21 cellular contexts compared by ENCODE assay signal in genomic region chr10:92892706-92893054, GRCh38. TPM values are rescaled to one million over a fixed set of nuclear protein-coding genes. Genes with fewer than 3 reads are reported as not detected.
DNase-seq lines count a peak whose midpoint lies in the region; ATAC-seq, FAIRE-seq and TF ChIP-seq lines count a peak whose summit lies in the region.
"Had no signal": no experiment of that assay in that cellular context is flagged by ENCODE, and none has a peak within 500 bp of the region (broad histone marks: within the 10 kb centered on the region; RNA-seq: fewer than 3 reads in every experiment).

No MANE protein-coding gene starts in this region.

- no peak overlapping the region for H2BK5ac ChIP-seq in H9 (ENCODE audit: insufficient read length, low read length)

- H3K27me3 Mint-ChIP-seq in H9 (ENCODE audit: low read depth) = no peaks in the 10 kb centered on the region
- H3K27me3 Mint-ChIP-seq: activated CD4-positive, alpha-beta T cell treated with anti-CD3 and anti-CD28 coated beads, Interleukin-2, amount 10 ng/mL, durations not matched to agents 7 days and 5 days; activated CD8-positive, alpha-beta memory T cell treated with anti-CD3 and anti-CD28 coated beads, Interleukin-2, amount 10 ng/mL, durations not matched to agents 7 days and 5 days; activated naive CD4-positive, alpha-beta T cell treated with anti-CD3 and anti-CD28 coated beads, Interleukin-2, amount 50 U/mL, for 24 hours; dendritic cell treated with granulocyte-macrophage colony-stimulating factor and Interleukin-4, amounts not matched to agents 40 ng/mL and 50 ng/mL, for 4 days; naive B cell had no signal

- H3K23ac ChIP-seq in H9 (ENCODE audit: insufficient read length, low read depth, low read length) = no peak overlapping the region

- H3K9me3 ChIP-seq in H9 (ENCODE audit: control insufficient read depth, low read depth, low read length) (no peaks in the 10 kb centered on the region), Panc1 (ENCODE audit: control insufficient read depth, insufficient read depth, low read depth, low read length) (no peaks in the 10 kb centered on the region), endothelial cell of umbilical vein (replicated peaks; ENCODE audit: control insufficient read depth, insufficient read depth, low read length) (no peaks in the 10 kb centered on the region), sigmoid colon (no peaks in the 10 kb centered on the region), GM23248 (ENCODE audit: low read depth) (no peaks in the 10 kb centered on the region)
- H3K9me3 ChIP-seq: upper lobe of right lung had no signal

- no peak overlapping the region for H3K4me3 Mint-ChIP-seq in H9
- H3K4me3 Mint-ChIP-seq: activated CD4-positive, alpha-beta T cell treated with anti-CD3 and anti-CD28 coated beads, Interleukin-2, amount 10 ng/mL, durations not matched to agents 7 days and 5 days; activated CD8-positive, alpha-beta memory T cell treated with anti-CD3 and anti-CD28 coated beads, Interleukin-2, amount 10 ng/mL, durations not matched to agents 7 days and 5 days; activated naive CD4-positive, alpha-beta T cell treated with anti-CD3 and anti-CD28 coated beads, Interleukin-2, amount 50 U/mL, for 24 hours; activated T-cell treated with anti-CD3 and anti-CD28 coated beads, Interleukin-2, amount 50 U/mL, for 72 hours; dendritic cell treated with granulocyte-macrophage colony-stimulating factor and Interleukin-4, amounts not matched to agents 40 ng/mL and 50 ng/mL, for 4 days; naive B cell had no signal

- no peak overlapping the region for H2BK120ac ChIP-seq in H9 (ENCODE audit: low read depth, low read length, poor library complexity, severe bottlenecking)

- BruUV-seq in Panc1 (replicated peaks; lab: Mats Ljungman, UMichigan) (no TSS peak), endothelial cell of umbilical vein (replicated peaks; lab: Mats Ljungman, UMichigan) (no TSS peak)

- H2BK20ac ChIP-seq in H9 (ENCODE audit: low read depth, low read length, poor library complexity, severe bottlenecking) = no peak overlapping the region

- TF ChIP-seq POLR2A in endothelial cell of umbilical vein (IDR thresholded peaks at IDR 0.05; ENCODE audit: low read depth, low read length) = no peak
- TF ChIP-seq POLR2A in sigmoid colon (IDR thresholded peaks at IDR 0.05) = no peak

- peak overlapping the region; percentile 81 to 88 (median 83); a peak in 4 of 7 replicates for H3K27ac Mint-ChIP-seq in H9
- H3K27ac Mint-ChIP-seq: activated CD4-positive, alpha-beta T cell treated with anti-CD3 and anti-CD28 coated beads, Interleukin-2, amount 10 ng/mL, durations not matched to agents 7 days and 5 days; activated CD8-positive, alpha-beta memory T cell treated with anti-CD3 and anti-CD28 coated beads, Interleukin-2, amount 10 ng/mL, durations not matched to agents 7 days and 5 days; activated naive CD4-positive, alpha-beta T cell treated with anti-CD3 and anti-CD28 coated beads, Interleukin-2, amount 50 U/mL, for 24 hours; activated T-cell treated with anti-CD3 and anti-CD28 coated beads, Interleukin-2, amount 50 U/mL, for 72 hours; dendritic cell treated with granulocyte-macrophage colony-stimulating factor and Interleukin-4, amounts not matched to agents 40 ng/mL and 50 ng/mL, for 4 days had no signal

- no peak overlapping the region for H3K14ac ChIP-seq in H9 (ENCODE audit: insufficient read depth, low read length)

- TF ChIP-seq CTCF in H9 (conservative IDR thresholded peaks at IDR 0.05) (no peak), Panc1 (IDR thresholded peaks at IDR 0.05) (no peak), endothelial cell of umbilical vein (IDR thresholded peaks at IDR 0.05; ENCODE audit: extremely low read depth in 1 of 2, insufficient read depth in 1 of 2, low read depth in 1 of 2, low read length in 2 of 2) (no peak), sigmoid colon (IDR thresholded peaks at IDR 0.05) (no peak)

- H3K4me3 ChIP-seq in Panc1 (ENCODE audit: low read depth in 2 of 2, low read length in 2 of 2) (peak overlapping the region in 1 of 2 experiments; percentile 43; a peak in 2 of 4 replicates), endothelial cell of umbilical vein (replicated peaks in 1 of 3; ENCODE audit: insufficient read depth in 1 of 3, low read depth in 1 of 3, low read length in 3 of 3) (no peak overlapping the region), sigmoid colon (no peak overlapping the region), GM23248 (no peak overlapping the region)
- H3K4me3 ChIP-seq: GM12878, upper lobe of right lung had no signal

- H3K36me3 ChIP-seq in Panc1 (ENCODE audit: control insufficient read depth, insufficient read depth, low read length) = no peaks in the 10 kb centered on the region
- peaks cover 9 to 12% of the 10 kb centered on the region in 2 experiments for H3K36me3 ChIP-seq in endothelial cell of umbilical vein (ENCODE audit: control insufficient read depth in 2 of 2, extremely low read depth in 1 of 2, insufficient read depth in 2 of 2, low read length in 2 of 2)
- H3K36me3 ChIP-seq in sigmoid colon = peaks cover 0 to 5% (median 0%) of the 10 kb centered on the region in 4 donors
- no peaks in the 10 kb centered on the region for H3K36me3 ChIP-seq in GM23248 (ENCODE audit: low read depth)
- H3K36me3 ChIP-seq: upper lobe of right lung had no signal

- H3K9ac ChIP-seq in H9 (ENCODE audit: extremely low read depth, insufficient read length, low read length) = no peak overlapping the region
- no peak overlapping the region for H3K9ac ChIP-seq in endothelial cell of umbilical vein (replicated peaks; ENCODE audit: extremely low read depth, insufficient read depth, low read length)
- H3K9ac ChIP-seq in GM23248 = no peak overlapping the region
- H3K9ac ChIP-seq: KMS-11 had no signal

- no peaks in the 10 kb centered on the region for H3K9me3 Mint-ChIP-seq in H9
- H3K9me3 Mint-ChIP-seq: activated CD4-positive, alpha-beta T cell treated with anti-CD3 and anti-CD28 coated beads, Interleukin-2, amount 10 ng/mL, durations not matched to agents 7 days and 5 days; activated naive CD4-positive, alpha-beta T cell treated with anti-CD3 and anti-CD28 coated beads, Interleukin-2, amount 50 U/mL, for 24 hours; activated T-cell treated with anti-CD3 and anti-CD28 coated beads, Interleukin-2, amount 50 U/mL, for 72 hours; dendritic cell treated with granulocyte-macrophage colony-stimulating factor and Interleukin-4, amounts not matched to agents 40 ng/mL and 50 ng/mL, for 4 days; naive B cell had no signal

- H3K9me2 ChIP-seq in GM23248 (ENCODE audit: insufficient read depth) = no peaks in the 10 kb centered on the region

- H3K4me1 Mint-ChIP-seq in H9 = peaks cover 43 to 44% of the 10 kb centered on the region in 2 experiments
- H3K4me1 Mint-ChIP-seq: activated CD4-positive, alpha-beta T cell treated with anti-CD3 and anti-CD28 coated beads, Interleukin-2, amount 10 ng/mL, durations not matched to agents 7 days and 5 days; activated CD8-positive, alpha-beta memory T cell treated with anti-CD3 and anti-CD28 coated beads, Interleukin-2, amount 10 ng/mL, durations not matched to agents 7 days and 5 days had no signal

- H3K27ac ChIP-seq in H9 (ENCODE audit: insufficient read length, low read depth, low read length) (no peak overlapping the region), Panc1 (ENCODE audit: low read length) (peak overlapping the region; percentile 89), endothelial cell of umbilical vein (ENCODE audit: insufficient read depth, low read depth, low read length) (peak overlapping the region; percentile 13), sigmoid colon (peak overlapping the region in 3 of 4 donors; percentile 18 to 42 (median 36)), GM23248 (no peak overlapping the region)
- H3K27ac ChIP-seq: KMS-11, upper lobe of right lung had no signal

- peaks cover 6% of the 10 kb centered on the region; the same call in 1 of the 2 replicates for H3K4me1 ChIP-seq in H9 (ENCODE audit: insufficient read depth, low read length)
- H3K4me1 ChIP-seq in Panc1 (ENCODE audit: control insufficient read depth, insufficient read depth, low read length) = peaks cover 49% of the 10 kb centered on the region
- peaks cover 33% of the 10 kb centered on the region for H3K4me1 ChIP-seq in endothelial cell of umbilical vein (ENCODE audit: control insufficient read depth, extremely low read depth, insufficient read depth, low read length)
- peaks cover 0 to 41% (median 22%) of the 10 kb centered on the region in 4 donors for H3K4me1 ChIP-seq in sigmoid colon
- peaks cover 12% of the 10 kb centered on the region for H3K4me1 ChIP-seq in GM23248 (ENCODE audit: insufficient read depth)

- intact Hi-C loops in Panc1 (cut with micrococcal nuclease; ENCODE audit: unreplicated experiment) (loop anchor here (5.0 kb wide), 1 partner anchor 395 kb away; no protein-coding TSS in a partner anchor), endothelial cell of umbilical vein (cut with micrococcal nuclease) (loop anchor here (1.0 kb wide), 1 partner anchor 19 kb away; no protein-coding TSS in a partner anchor), sigmoid colon (cut with DNase I) (no loop called here)

- H4K8ac ChIP-seq in H9 (replicated peaks; ENCODE audit: insufficient read length, low read depth, low read length) = no peak overlapping the region

- no peak overlapping the region for H2AFZ ChIP-seq in H9 (ENCODE audit: low read length)
- H2AFZ ChIP-seq in endothelial cell of umbilical vein (ENCODE audit: low read depth, low read length) = no peak overlapping the region
- H2AFZ ChIP-seq in GM23248 = no peak overlapping the region

- no peaks in the 10 kb centered on the region for H3K79me1 ChIP-seq in H9 (ENCODE audit: insufficient read depth, low read depth, low read length, poor library complexity, severe bottlenecking)

- H3K79me2 ChIP-seq in H9 (ENCODE audit: insufficient read depth, low read length) = no peaks in the 10 kb centered on the region
- H3K79me2 ChIP-seq in endothelial cell of umbilical vein (ENCODE audit: control insufficient read depth, insufficient read depth, low read length) = peaks cover 60% of the 10 kb centered on the region
- no peaks in the 10 kb centered on the region for H3K79me2 ChIP-seq in GM23248 (ENCODE audit: insufficient read depth)

- DNase-seq in H9 (no peak), Panc1 (ENCODE audit: low read depth, low spot score) (no peak), endothelial cell of umbilical vein (ENCODE audit: low read depth, low spot score) (no peak), sigmoid colon (no peak), GM23248 (no peak), DMS53 treated with DMSO at 0.1 percent for 48 hours (lab: John Stamatoyannopoulos, UW; ENCODE audit: unreplicated experiment) (no peak), iPS-NIHi11 (ENCODE audit: low spot score) (no peak)
- DNase-seq: activated CD4-positive, alpha-beta T cell treated with anti-CD3 and anti-CD28 coated beads, Interleukin-2, amount 10 ng/mL, durations not matched to agents 7 days and 5 days; activated CD8-positive, alpha-beta memory T cell treated with anti-CD3 and anti-CD28 coated beads, Interleukin-2, amount 10 ng/mL, durations not matched to agents 7 days and 5 days; activated T-cell treated with anti-CD3 and anti-CD28 coated beads, Interleukin-2, amount 50 U/mL, for 72 hours; caudate nucleus; naive B cell; NCI-H1436 treated with DMSO at 0.1 percent for 48 hours; NCI-H510A treated with DMSO at 0.1 percent for 48 hours; T-helper 2 cell; upper lobe of right lung had no signal

- no peaks in the 10 kb centered on the region for H3K9me1 ChIP-seq in endothelial cell of umbilical vein (replicated peaks; ENCODE audit: control insufficient read depth, extremely low read depth, insufficient read depth, low read length)

- H3K18ac ChIP-seq in H9 (ENCODE audit: insufficient read length, low read depth, low read length) = no peak overlapping the region

- no peak overlapping the region for H2BK15ac ChIP-seq in H9 (ENCODE audit: low read depth, low read length)

- H3K23me2 ChIP-seq in H9 (ENCODE audit: insufficient read length, low read depth, low read length, poor library complexity, severe bottlenecking) = no peaks in the 10 kb centered on the region

- dilution Hi-C loops in endothelial cell of umbilical vein (cut with MboI; ENCODE audit: extremely low pct_ligation_motif_present, low sequenced_read_pairs) = no loop called here

- no peak overlapping the region for H3K56ac ChIP-seq in H9 (ENCODE audit: insufficient read length, low read depth, low read length)

- H3K27me3 ChIP-seq in H9 (ENCODE audit: insufficient read depth, low read length) (no peaks in the 10 kb centered on the region), Panc1 (ENCODE audit: control insufficient read depth, insufficient read depth, low read length) (no peaks in the 10 kb centered on the region), endothelial cell of umbilical vein (ENCODE audit: control insufficient read depth in 2 of 2, insufficient read depth in 2 of 2, low read length in 2 of 2) (no peaks in the 10 kb centered on the region), sigmoid colon (no peaks in the 10 kb centered on the region), GM23248 (replicated peaks; ENCODE audit: insufficient read depth) (no peaks in the 10 kb centered on the region)
- H3K27me3 ChIP-seq: upper lobe of right lung had no signal

- peaks cover 19% of the 10 kb centered on the region; the same call in 1 of the 2 replicates for H3F3A ChIP-seq in GM23248 (ENCODE audit: insufficient read depth)

- no peaks in the 10 kb centered on the region; a peak in 1 of 7 replicates for H3K36me3 Mint-ChIP-seq in H9 (ENCODE audit: insufficient read depth in 1 of 3, low read depth in 3 of 3)
- H3K36me3 Mint-ChIP-seq: activated naive CD4-positive, alpha-beta T cell treated with anti-CD3 and anti-CD28 coated beads, Interleukin-2, amount 50 U/mL, for 24 hours had no signal

- H4K91ac ChIP-seq in H9 (ENCODE audit: insufficient read length, low read depth, low read length) = no peak overlapping the region

- CTCF ChIA-PET in Panc1 (lab: Charles Lee) (no interaction called here), endothelial cell of umbilical vein (lab: Charles Lee) (interaction anchor here (0.9 to 2.0 kb wide), 5 partner anchors 9 to 202 kb away, joined by 3 to 6 read pairs (median 4); no protein-coding TSS in a partner anchor)

- POLR2A ChIA-PET in Panc1 (lab: Charles Lee) = no interaction called here
- POLR2A ChIA-PET in endothelial cell of umbilical vein (lab: Charles Lee) = no interaction called here

- H2AK5ac ChIP-seq in H9 (ENCODE audit: insufficient read length, low read length) = no peak overlapping the region

- no peak for TF ChIP-seq EP300 in sigmoid colon (IDR thresholded peaks at IDR 0.05)

- H4K20me1 ChIP-seq in H9 (ENCODE audit: control insufficient read depth, insufficient read depth, insufficient read length) = no peaks in the 10 kb centered on the region
- H4K20me1 ChIP-seq in endothelial cell of umbilical vein (replicated peaks; ENCODE audit: control insufficient read depth, extremely low read depth, insufficient read depth, low read length) = peaks cover 18% of the 10 kb centered on the region
- no peaks in the 10 kb centered on the region for H4K20me1 ChIP-seq in GM23248 (ENCODE audit: insufficient read depth)

- no CpG with 5 or more reads among the region's 2 CpGs for WGBS in H9 (ENCODE audit: extremely low coverage, insufficient read length, low lambda C conversion rate)
- 16 to 60% methylated on average over 2 of the region's 2 CpGs for WGBS in sigmoid colon, 2 donors
- WGBS in GM23248 (ENCODE audit: low coverage in 1 of 2, low lambda C conversion rate in 2 of 2, missing lambda C conversion rate in 2 of 2), 2 experiments = 49 to 55% methylated on average over 2 of the region's 2 CpGs

- in situ Hi-C loops in Panc1 (cut with HindIII; ENCODE audit: low pct_unique_long_range_greater_than_20kb, low sequenced_read_pairs) (no loop called here), GM23248 (cut with MboI) (loop anchor here (25.0 kb wide), 1 partner anchor 620 kb away; no protein-coding TSS in a partner anchor)

- H3K4me2 ChIP-seq in H9 (ENCODE audit: insufficient read depth, insufficient read length, low read length) (no peak overlapping the region), endothelial cell of umbilical vein (ENCODE audit: insufficient read depth, low read length) (no peak overlapping the region), GM23248 (ENCODE audit: unreplicated experiment) (no peak overlapping the region)
- H3K4me2 ChIP-seq: KMS-11 had no signal

- FAIRE-seq in endothelial cell of umbilical vein (lab: Jason Lieb, UNC) = no peak
- FAIRE-seq: GM12878 had no signal

- ATAC-seq in Panc1 (peak; percentile 89), GM21576 (IDR thresholded peaks at IDR 0.05; ENCODE audit: unreplicated experiment) (no peak)
- ATAC-seq: activated CD8-positive, alpha-beta memory T cell treated with anti-CD3 and anti-CD28 coated beads, Interleukin-2, amount 10 ng/mL, durations not matched to agents 7 days and 5 days; activated T-cell treated with anti-CD3 and anti-CD28 coated beads, Interleukin-2, amount 50 U/mL, for 72 hours; GM12878 had no signal

- H4K5ac ChIP-seq in H9 (ENCODE audit: insufficient read length, low read depth, low read length) = no peak overlapping the region

- H3K4ac ChIP-seq in H9 (ENCODE audit: low read depth, low read length) = no peak overlapping the region

- H3T11ph ChIP-seq in H9 (ENCODE audit: low read length) = no peak overlapping the region

- no peak overlapping the region for H2BK12ac ChIP-seq in H9 (ENCODE audit: insufficient read length, low read depth, low read length)

RNA-seq across cellular contexts. Expression of gene EXOC6, which starts 44.4 kb away (rescaled TPM):
- 8.3 and 9.0 TPM in 2 replicates for total RNA-seq in H9 (2021)
- total RNA-seq in Panc1 (2021; ENCODE audit: unreplicated experiment) = 17.0 TPM
- polyA plus RNA-seq in Panc1 (2012; ENCODE audit: insufficient read length) = 7.8 TPM
- total RNA-seq in endothelial cell of umbilical vein = 103 and 108 TPM in 2 replicates
- polyA plus RNA-seq in endothelial cell of umbilical vein = 72.6 and 105 TPM in 2 replicates
- polyA plus RNA-seq in endothelial cell of umbilical vein (2011; cell fraction: cytosol; rRNA removed) = 44.2 and 90.5 TPM in 2 replicates
- 54.0 and 83.4 TPM in 2 replicates for polyA plus RNA-seq in endothelial cell of umbilical vein (2011; cell fraction: nucleus; rRNA removed)
- 82.2 and 93.3 TPM in 2 replicates for polyA plus RNA-seq in endothelial cell of umbilical vein (2012)
- 392 and 452 TPM in 2 replicates for polyA minus RNA-seq in endothelial cell of umbilical vein
- 13.0 TPM for polyA minus RNA-seq in endothelial cell of umbilical vein (2011; cell fraction: cytosol; rRNA and poly(A)+ RNA removed)
- polyA minus RNA-seq in endothelial cell of umbilical vein (2011; cell fraction: nucleus; rRNA and poly(A)+ RNA removed) = 243 and 358 TPM in 2 replicates
- 10 to 100 TPM; 16.6 to 20.2 (median 18.9) TPM for total RNA-seq in sigmoid colon
- polyA plus RNA-seq in sigmoid colon = 10 to 100 TPM in 1 of 3 donors, 1 to 10 TPM in 2; 6.6 to 10.9 (median 9.1) TPM
- 2.0 and 3.4 TPM in 2 replicates for total RNA-seq in GM23248 (2014; rRNA removed; shearing (Covaris generic))
- polyA plus RNA-seq in GM23248 (2016; fragmentation: Nextera tagmentation; extraction: Ambion mirVana) = 2.0 TPM in 2 replicates

Comparison
In these comparisons a context has a peak if more than half of its experiments do, and no peak if none do; other contexts are left out.
1. H3K27ac ChIP-seq: peak in Panc1 (single experiment), endothelial cell of umbilical vein (single experiment) and sigmoid colon (3 of 4); none in H9 (single experiment) and GM23248 (single experiment).